Comparison of ENCODE assay signal across 8 cellular contexts in the genomic region with DNA sequence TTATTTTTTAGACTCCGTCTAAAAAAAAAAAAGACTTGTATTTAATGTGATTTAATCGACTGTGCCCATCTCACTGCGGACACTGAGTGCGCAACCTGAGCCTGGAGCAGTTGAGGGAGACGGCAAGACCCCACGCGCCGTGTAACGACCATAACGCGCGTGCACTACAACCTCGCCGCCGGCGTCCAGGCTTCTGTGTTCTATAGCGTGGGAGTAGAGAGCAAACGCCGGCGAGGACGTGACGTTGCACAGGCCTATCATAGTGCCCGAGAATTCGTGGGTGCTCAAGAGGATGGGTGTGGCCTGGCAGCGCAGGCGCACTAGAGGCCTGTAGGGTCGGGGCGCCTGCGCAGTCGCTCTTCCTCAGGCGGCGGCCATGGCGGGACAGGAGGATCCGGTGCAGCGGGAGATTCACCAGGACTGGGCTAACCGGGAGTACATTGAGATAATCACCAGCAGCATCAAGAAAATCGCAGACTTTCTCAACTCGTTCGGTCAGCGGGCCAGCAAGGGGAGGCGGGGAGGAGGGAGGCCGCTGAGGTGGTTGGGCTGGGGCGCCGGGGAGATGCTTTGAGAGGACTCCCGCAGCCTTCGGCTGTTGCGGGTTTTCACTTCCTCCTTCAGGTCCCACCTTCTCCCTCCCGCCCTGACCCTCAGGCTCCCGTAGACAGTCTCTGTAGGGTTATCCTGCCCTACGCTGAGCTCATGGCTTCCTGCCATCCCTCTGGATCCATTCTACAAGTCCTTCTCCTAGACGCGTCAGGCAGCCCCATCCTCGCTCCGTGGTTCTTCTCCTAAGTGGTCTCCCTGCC. TPM values are rescaled to one million over a fixed set of nuclear protein-coding genes. Genes with fewer than 3 reads are reported as not detected.
DNase-seq lines count a peak whose midpoint lies in the region; ATAC-seq, FAIRE-seq and TF ChIP-seq lines count a peak whose summit lies in the region.

Gene BRK1, plus strand, starts transcription at position 350 of the 812 bp plus-strand sequence. Its CDS starts 27 bp downstream, at position 377.

- peak within 1 kb of the TSS; percentile 85 for H3K9ac ChIP-seq in keratinocyte (ENCODE audit: control insufficient read depth, extremely low read depth, insufficient read depth, low read length)

- H4K20me1 ChIP-seq in keratinocyte (ENCODE audit: control insufficient read depth, extremely low read depth, insufficient read depth, low read length) = no peaks in the 10 kb centered on the region

- no peaks in the 10 kb centered on the region for H3K27me3 ChIP-seq in keratinocyte (ENCODE audit: control insufficient read depth, extremely low read depth, insufficient read depth, low read length)

- H3K36me3 ChIP-seq in keratinocyte (ENCODE audit: control insufficient read depth in 2 of 2, extremely low read depth in 1 of 2, insufficient read depth in 2 of 2, low read length in 2 of 2) = peaks cover 0 to 10% of the 10 kb centered on the region in 2 experiments

- ATAC-seq in GM19043 (IDR thresholded peaks at IDR 0.05; ENCODE audit: low read depth, unreplicated experiment) = peak; percentile 94
- peak; percentile 88 for ATAC-seq in HG03378 (IDR thresholded peaks at IDR 0.05; ENCODE audit: unreplicated experiment)

- H3K9me3 ChIP-seq in keratinocyte (ENCODE audit: control insufficient read depth, low read depth, low read length) = no peaks in the 10 kb centered on the region

- H3K4me3 ChIP-seq in AG10803 (ENCODE audit: low read length) (peak within 1 kb of the TSS; percentile 100), keratinocyte (ENCODE audit: control insufficient read depth in 2 of 3, extremely low read depth in 1 of 3, insufficient read depth in 2 of 3, low read depth in 1 of 3, low read length in 3 of 3) (peak within 1 kb of the TSS; percentile 71 to 95 (median 83))

- peak within 1 kb of the TSS; percentile 99 for H2AFZ ChIP-seq in keratinocyte (ENCODE audit: control insufficient read depth, low read length)

- peaks cover 46% of the 10 kb centered on the region for H3K79me2 ChIP-seq in keratinocyte (ENCODE audit: control insufficient read depth, insufficient read depth, low read length)

- H3K27ac ChIP-seq in keratinocyte (ENCODE audit: control insufficient read depth, insufficient read depth, low read length) = peak within 1 kb of the TSS; percentile 77

- dilution Hi-C loops in keratinocyte (cut with MboI; ENCODE audit: extremely low pct_ligation_motif_present, low sequenced_read_pairs) = no loop called here

- H3K4me1 ChIP-seq in keratinocyte (ENCODE audit: control insufficient read depth, extremely low read depth, insufficient read depth, low read length) = peaks cover 9% of the 10 kb centered on the region

- DNase-seq in AG10803 (ENCODE audit: low read depth) (peak; percentile 95), NCI-H460 (ENCODE audit: extremely low read depth, low read depth) (peak; percentile 94), cerebellar nuclear complex (lab: John Stamatoyannopoulos, UW) (peak; percentile 62 to 71), keratinocyte (ENCODE audit: low read depth, low spot score) (peak; percentile 89)
- peak; percentile 88 for DNase-seq in activated CD4-positive, CD25-positive, alpha-beta regulatory T cell treated with anti-CD3 and anti-CD28 coated beads, Interleukin-2, amount 50 U/mL, for 72 hours
- DNase-seq in stimulated activated CD4-positive, alpha-beta T cell treated with anti-CD3 and anti-CD28 coated beads, Interleukin-15, amount 100 ng/mL, for 1 hour (ENCODE audit: low read depth in 1 of 2, low spot score in 1 of 2) = peak; percentile 83 to 84

- peak; percentile 78 for FAIRE-seq in keratinocyte (lab: Jason Lieb, UNC)

- peak within 1 kb of the TSS; percentile 84 for H3K4me2 ChIP-seq in keratinocyte (ENCODE audit: control insufficient read depth, extremely low read depth, insufficient read depth, low read depth, low read length)

- TF ChIP-seq CTCF in AG10803 (conservative IDR thresholded peaks at IDR 0.05; ENCODE audit: low read length) = 0 out of 2 replicates have a peak, but pooled peaks have one; percentile 6
- TF ChIP-seq CTCF in keratinocyte (optimal IDR thresholded peaks at IDR 0.05 in 1 of 3, IDR thresholded peaks at IDR 0.05 in 1 of 3, conservative IDR thresholded peaks at IDR 0.05 in 1 of 3; ENCODE audit: extremely low read depth in 1 of 3, insufficient read depth in 2 of 3, low read length in 3 of 3) = no peak

- H3K9me1 ChIP-seq in keratinocyte (ENCODE audit: control insufficient read depth, extremely low read depth, insufficient read depth, low read length) = no peaks in the 10 kb centered on the region

RNA-seq across cellular contexts. Expression of gene BRK1, which starts in this region (rescaled TPM):
- total RNA-seq in NCI-H460 (2014; rRNA removed; shearing (Covaris generic)) = 75.0 and 86.3 TPM in 2 replicates
- polyA plus RNA-seq in NCI-H460 (2014; cell fraction: nucleus; rRNA removed) = 27.4 and 29.9 TPM in 2 replicates
- 279 to 295 TPM (median 280 TPM) in 3 replicates for polyA plus RNA-seq in keratinocyte
- polyA plus RNA-seq in keratinocyte (2011; ENCODE audit: low read depth) = 20.1 TPM
- 217 and 309 TPM in 2 replicates for polyA plus RNA-seq in keratinocyte (2011; cell fraction: cytosol; rRNA removed)
- 65.6 and 71.4 TPM in 2 replicates for polyA plus RNA-seq in keratinocyte (2011; cell fraction: nucleus; rRNA removed)
- 202 and 211 TPM in 2 replicates for polyA plus RNA-seq in keratinocyte (2012; ENCODE audit: low replicate concordance)
- polyA minus RNA-seq in keratinocyte = 64.4 to 124 TPM (median 95.1 TPM) in 3 replicates
- polyA minus RNA-seq in keratinocyte (2011; cell fraction: cytosol; rRNA and poly(A)+ RNA removed) = 65.8 TPM
- polyA minus RNA-seq in keratinocyte (2011; cell fraction: nucleus; rRNA and poly(A)+ RNA removed) = 20.9 and 27.1 TPM in 2 replicates

Comparison
In these comparisons a context has a peak if more than half of its experiments do, and no peak if none do; other contexts are left out.
1. Peak in every context shown above with its lines: DNase-seq, ATAC-seq, H3K4me3 ChIP-seq and H3K27ac ChIP-seq.